ENCODE assay signal across 15 cellular contexts in genomic region chr5:111927191-111927590, GRCh38.
A peak's percentile ranks its signal among the peaks of the same experiment; 100 is the strongest.
DNase-seq lines count a peak whose midpoint lies in the region; TF ChIP-seq lines count a peak whose summit lies in the region.
"Had no signal": no experiment of that assay in that cellular context is flagged by ENCODE, and none has a peak within 500 bp of the region (broad histone marks: within the 10 kb centered on the region; RNA-seq: fewer than 3 reads in every experiment).

No MANE protein-coding gene starts in this region.

- no peak overlapping the region for H3K27ac Mint-ChIP-seq in CD14-positive monocyte

- H3K36me3 ChIP-seq in BLaER1: no peaks in the 10 kb centered on the region
- H3K36me3 ChIP-seq in SJSA1: no peaks in the 10 kb centered on the region

- no peak overlapping the region for H3K9ac ChIP-seq in BLaER1

- H3K4me3 Mint-ChIP-seq in CD14-positive monocyte: no peak overlapping the region

- TF ChIP-seq CTCF in CD14-positive monocyte (IDR thresholded peaks at IDR 0.05): no peak

- no peaks in the 10 kb centered on the region for H3K36me3 Mint-ChIP-seq in CD14-positive monocyte

- H4K20me1 ChIP-seq in BLaER1: no peaks in the 10 kb centered on the region

- DNase-seq in HS-5 (ENCODE audit: low read depth) (peak; percentile 54), SJSA1 (ENCODE audit: low read depth in 1 of 2, low spot score in 2 of 2) (peak in 1 of 2 experiments; percentile 40), fibroblast of peridontal ligament (ENCODE audit: extremely low read depth) (peak; percentile 60), inferior parietal cortex (ENCODE audit: extremely low spot score) (no peak), SIG-M5 (lab: John Stamatoyannopoulos, UW) (no peak), CD14-positive monocyte (ENCODE audit: low spot score) (no peak), NCI-H1436 (lab: John Stamatoyannopoulos, UW) (no peak)
- DNase-seq: DMS 273 treated with DMSO at 0.1 percent for 48 hours; NCI-H1436 treated with DMSO at 0.1 percent for 48 hours; NCI-H2081 treated with DMSO at 0.1 percent for 48 hours; NCI-H345; NCI-H526 treated with DMSO at 0.1 percent for 48 hours; NK-92 treated with Interleukin-12 subunit alpha and Interleukin-12 subunit beta, amount 100 ng/mL, for 24 hours had no signal

- peak overlapping the region; percentile 45; the same call in 1 of the 2 replicates for H3K27ac ChIP-seq in BLaER1
- 0 out of 2 replicates have a peak overlapping the region, but pooled peaks have one; percentile 22 for H3K27ac ChIP-seq in SJSA1
- H3K27ac ChIP-seq: A549 had no signal

- intact Hi-C loops in CD14-positive monocyte (cut with micrococcal nuclease): no loop called here

- H3K9me3 ChIP-seq in BLaER1: no peaks in the 10 kb centered on the region
- no peaks in the 10 kb centered on the region for H3K9me3 ChIP-seq in SJSA1 (replicated peaks)
- H3K9me3 ChIP-seq: A549 had no signal

- peaks cover 0 to 4% (median 2%) of the 10 kb centered on the region in 3 donors for H3K27me3 Mint-ChIP-seq in CD14-positive monocyte (ENCODE audit: low read depth in 3 of 3)

- H3K4me2 ChIP-seq in BLaER1: peak overlapping the region; percentile 76
- H3K4me2 ChIP-seq: A549 had no signal

- peaks cover 44% of the 10 kb centered on the region for H3K4me1 Mint-ChIP-seq in CD14-positive monocyte

- peaks cover 38% of the 10 kb centered on the region for H3K4me1 ChIP-seq in BLaER1
- peaks cover 10% of the 10 kb centered on the region for H3K4me1 ChIP-seq in SJSA1 (replicated peaks)
- H3K4me1 ChIP-seq: A549 had no signal

- peaks cover 0 to 3% (median 0%) of the 10 kb centered on the region in 7 donors for H3K9me3 Mint-ChIP-seq in CD14-positive monocyte

- no peak overlapping the region for H3K4me3 ChIP-seq in BLaER1
- no peak overlapping the region for H3K4me3 ChIP-seq in SJSA1
- H3K4me3 ChIP-seq: A549 had no signal

- no peaks in the 10 kb centered on the region for H3K27me3 ChIP-seq in BLaER1
- H3K27me3 ChIP-seq in SJSA1 (replicated peaks): no peaks in the 10 kb centered on the region

Comparison
In these comparisons a context has a peak if more than half of its experiments do, and no peak if none do; other contexts are left out.
1. DNase-seq: peak in HS-5 (single experiment) and fibroblast of peridontal ligament (single experiment); none in inferior parietal cortex (single experiment), SIG-M5 (single experiment), CD14-positive monocyte (single experiment) and NCI-H1436 (single experiment).